In genomic region chr15:49814709-49815108, GRCh38 we compare ENCODE assay signal across 18 cellular contexts.
DNase-seq lines count a peak whose midpoint lies in the region; ATAC-seq lines count a peak whose summit lies in the region.
"Had no signal": no experiment of that assay in that cellular context is flagged by ENCODE, and none has a peak within 500 bp of the region (broad histone marks: within the 10 kb centered on the region; RNA-seq: fewer than 3 reads in every experiment).

No MANE protein-coding gene starts in this region.

- H3K36me3 Mint-ChIP-seq in activated naive CD8-positive, alpha-beta T cell treated with anti-CD3 and anti-CD28 coated beads, Interleukin-2, amount 10 ng/mL, durations not matched to agents 7 days and 5 days, result no peaks in the 10 kb centered on the region
- no peaks in the 10 kb centered on the region for H3K36me3 Mint-ChIP-seq in activated naive CD8-positive, alpha-beta T cell treated with anti-CD3 and anti-CD28 coated beads for 36 hours
- H3K36me3 Mint-ChIP-seq in activated T-helper 1 cell treated with anti-CD3 and anti-CD28 coated beads, Interleukin-12 subunit alpha, Interleukin-12 subunit beta, Interleukin-2, Interleukin-4 antibody, amounts not matched to agents 30 ng/mL and 10 ng/mL and 1 ng/mL, durations not matched to agents 14 hours and 24 hours and 36 hours (ENCODE audit: low read depth), result no peaks in the 10 kb centered on the region
- H3K36me3 Mint-ChIP-seq: CD14-positive monocyte had no signal

- H3K4ac ChIP-seq in mesenchymal stem cell (ENCODE audit: low read depth in 1 of 2, low read length in 2 of 2), result no peak overlapping the region

- H3K27me3 ChIP-seq in mesenchymal stem cell (ENCODE audit: control insufficient read depth in 1 of 2, insufficient read depth in 1 of 2, low read length in 2 of 2), result no peaks in the 10 kb centered on the region
- H3K27me3 ChIP-seq: MG63 had no signal

- no peak overlapping the region for H2BK5ac ChIP-seq in mesenchymal stem cell (ENCODE audit: low read depth, low read length, poor library complexity, severe bottlenecking)

- H3K4me1 ChIP-seq in mesenchymal stem cell (ENCODE audit: control insufficient read depth, insufficient read depth, low read depth, low read length), result no peaks in the 10 kb centered on the region

- H3K79me1 ChIP-seq in mesenchymal stem cell (replicated peaks; ENCODE audit: low read length, poor library complexity, severe bottlenecking), result no peaks in the 10 kb centered on the region

- intact Hi-C loops in activated T-helper 1 cell treated with anti-CD3 and anti-CD28 coated beads, Interleukin-12 subunit alpha, Interleukin-12 subunit beta, Interleukin-2, Interleukin-4 antibody, amounts not matched to agents 30 ng/mL and 10 ng/mL and 1 ng/mL, durations not matched to agents 14 hours and 24 hours and 36 hours (cut with micrococcal nuclease), result no loop called here

- peaks cover 7% of the 10 kb centered on the region for H3K9me3 ChIP-seq in mesenchymal stem cell (ENCODE audit: control insufficient read depth, low read length)
- H3K9me3 ChIP-seq: MG63 had no signal

- no peak overlapping the region for H4K8ac ChIP-seq in mesenchymal stem cell (ENCODE audit: low read length)

- no peaks in the 10 kb centered on the region for H3K36me3 ChIP-seq in mesenchymal stem cell (ENCODE audit: control insufficient read depth in 1 of 2, insufficient read depth in 2 of 2, low read depth in 1 of 2, low read length in 2 of 2)
- H3K36me3 ChIP-seq: MG63 had no signal

- ATAC-seq in activated naive CD8-positive, alpha-beta T cell treated with anti-CD3 and anti-CD28 coated beads, Interleukin-2, amount 10 ng/mL, durations not matched to agents 7 days and 5 days (ENCODE audit: low read depth), result peak; percentile 18
- ATAC-seq: HCT116, Panc1 had no signal

- no peak overlapping the region for H4K91ac ChIP-seq in mesenchymal stem cell (ENCODE audit: low read length)

- DNase-seq in activated naive CD8-positive, alpha-beta T cell treated with anti-CD3 and anti-CD28 coated beads, Interleukin-2, amount 10 ng/mL, durations not matched to agents 7 days and 5 days, result no peak
- DNase-seq in activated naive CD8-positive, alpha-beta T cell treated with anti-CD3 and anti-CD28 coated beads for 36 hours, result no peak
- peak; percentile 5 for DNase-seq in Jurkat, Clone E6-1 (ENCODE audit: low read depth, low spot score)
- DNase-seq in NCI-H460 (ENCODE audit: extremely low read depth, low read depth) (peak; percentile 97), mesenchymal stem cell (peak; percentile 74), NCI-H1048 (lab: John Stamatoyannopoulos, UW) (no peak)
- no peak for DNase-seq in activated T-helper 1 cell treated with anti-CD3 and anti-CD28 coated beads, Interleukin-12 subunit alpha, Interleukin-12 subunit beta, Interleukin-2, Interleukin-4 antibody, amounts not matched to agents 30 ng/mL and 10 ng/mL and 1 ng/mL, durations not matched to agents 14 hours and 24 hours and 36 hours (ENCODE audit: low spot score)
- DNase-seq in effector CD8-positive, alpha-beta T cell (lab: John Stamatoyannopoulos, UW), result no peak
- DNase-seq: COR-L47, DMS79, MG63, NCI-H1417 treated with DMSO at 0.1 percent for 48 hours, NCI-H2081, NCI-H526 treated with DMSO at 0.1 percent for 48 hours, SIG-M5 had no signal

- WGBS in mesenchymal stem cell, result 80% methylated on average over 1 of the region's 1 CpG

- H3K27ac ChIP-seq in mesenchymal stem cell (ENCODE audit: low read length, poor library complexity, severe bottlenecking), result no peak overlapping the region

- H3K4me1 Mint-ChIP-seq in activated naive CD8-positive, alpha-beta T cell treated with anti-CD3 and anti-CD28 coated beads, Interleukin-2, amount 10 ng/mL, durations not matched to agents 7 days and 5 days, result peaks cover 11% of the 10 kb centered on the region
- peaks cover 14% of the 10 kb centered on the region for H3K4me1 Mint-ChIP-seq in activated naive CD8-positive, alpha-beta T cell treated with anti-CD3 and anti-CD28 coated beads for 36 hours
- H3K4me1 Mint-ChIP-seq in activated T-helper 1 cell treated with anti-CD3 and anti-CD28 coated beads, Interleukin-12 subunit alpha, Interleukin-12 subunit beta, Interleukin-2, Interleukin-4 antibody, amounts not matched to agents 30 ng/mL and 10 ng/mL and 1 ng/mL, durations not matched to agents 14 hours and 24 hours and 36 hours (ENCODE audit: low read depth), result peaks cover 14% of the 10 kb centered on the region

- H3K27me3 Mint-ChIP-seq in activated naive CD8-positive, alpha-beta T cell treated with anti-CD3 and anti-CD28 coated beads, Interleukin-2, amount 10 ng/mL, durations not matched to agents 7 days and 5 days, result peaks cover 8% of the 10 kb centered on the region
- peaks cover 16% of the 10 kb centered on the region for H3K27me3 Mint-ChIP-seq in activated naive CD8-positive, alpha-beta T cell treated with anti-CD3 and anti-CD28 coated beads for 36 hours
- H3K27me3 Mint-ChIP-seq in activated T-helper 1 cell treated with anti-CD3 and anti-CD28 coated beads, Interleukin-12 subunit alpha, Interleukin-12 subunit beta, Interleukin-2, Interleukin-4 antibody, amounts not matched to agents 30 ng/mL and 10 ng/mL and 1 ng/mL, durations not matched to agents 14 hours and 24 hours and 36 hours (ENCODE audit: insufficient read depth), result peaks cover 7% of the 10 kb centered on the region

- no peak overlapping the region for H3K9ac ChIP-seq in mesenchymal stem cell (ENCODE audit: low read length)

- H3K4me3 Mint-ChIP-seq in activated naive CD8-positive, alpha-beta T cell treated with anti-CD3 and anti-CD28 coated beads, Interleukin-2, amount 10 ng/mL, durations not matched to agents 7 days and 5 days, result no peak overlapping the region
- H3K4me3 Mint-ChIP-seq in activated naive CD8-positive, alpha-beta T cell treated with anti-CD3 and anti-CD28 coated beads for 36 hours, result no peak overlapping the region
- H3K4me3 Mint-ChIP-seq in activated T-helper 1 cell treated with anti-CD3 and anti-CD28 coated beads, Interleukin-12 subunit alpha, Interleukin-12 subunit beta, Interleukin-2, Interleukin-4 antibody, amounts not matched to agents 30 ng/mL and 10 ng/mL and 1 ng/mL, durations not matched to agents 14 hours and 24 hours and 36 hours, result no peak overlapping the region
- H3K4me3 Mint-ChIP-seq: CD14-positive monocyte had no signal

- H3K14ac ChIP-seq in mesenchymal stem cell (ENCODE audit: low read length in 2 of 2), result no peak overlapping the region

- no peak overlapping the region for H2AFZ ChIP-seq in mesenchymal stem cell (ENCODE audit: low read depth, low read length)

- no peak overlapping the region for H2BK15ac ChIP-seq in mesenchymal stem cell (ENCODE audit: low read depth, poor library complexity, severe bottlenecking)

- no peak overlapping the region for H2AK5ac ChIP-seq in mesenchymal stem cell (ENCODE audit: low read length, severe bottlenecking)

- H3K27ac Mint-ChIP-seq in activated naive CD8-positive, alpha-beta T cell treated with anti-CD3 and anti-CD28 coated beads, Interleukin-2, amount 10 ng/mL, durations not matched to agents 7 days and 5 days, result no peak overlapping the region
- no peak overlapping the region for H3K27ac Mint-ChIP-seq in activated naive CD8-positive, alpha-beta T cell treated with anti-CD3 and anti-CD28 coated beads for 36 hours
- H3K27ac Mint-ChIP-seq in activated T-helper 1 cell treated with anti-CD3 and anti-CD28 coated beads, Interleukin-12 subunit alpha, Interleukin-12 subunit beta, Interleukin-2, Interleukin-4 antibody, amounts not matched to agents 30 ng/mL and 10 ng/mL and 1 ng/mL, durations not matched to agents 14 hours and 24 hours and 36 hours, result no peak overlapping the region
- H3K27ac Mint-ChIP-seq: CD14-positive monocyte had no signal

- no peaks in the 10 kb centered on the region for H3K9me3 Mint-ChIP-seq in activated naive CD8-positive, alpha-beta T cell treated with anti-CD3 and anti-CD28 coated beads, Interleukin-2, amount 10 ng/mL, durations not matched to agents 7 days and 5 days
- no peaks in the 10 kb centered on the region for H3K9me3 Mint-ChIP-seq in activated naive CD8-positive, alpha-beta T cell treated with anti-CD3 and anti-CD28 coated beads for 36 hours
- H3K9me3 Mint-ChIP-seq in activated T-helper 1 cell treated with anti-CD3 and anti-CD28 coated beads, Interleukin-12 subunit alpha, Interleukin-12 subunit beta, Interleukin-2, Interleukin-4 antibody, amounts not matched to agents 30 ng/mL and 10 ng/mL and 1 ng/mL, durations not matched to agents 14 hours and 24 hours and 36 hours, result peaks cover 9% of the 10 kb centered on the region

- no peak overlapping the region for H2BK120ac ChIP-seq in mesenchymal stem cell (ENCODE audit: low read depth, low read length)

- H3K23ac ChIP-seq in mesenchymal stem cell (ENCODE audit: low read length in 2 of 2), result no peak overlapping the region

- H3K4me3 ChIP-seq in Jurkat, Clone E6-1 (ENCODE audit: low read length), result no peak overlapping the region
- no peak overlapping the region for H3K4me3 ChIP-seq in mesenchymal stem cell (ENCODE audit: insufficient read depth in 1 of 2, low read depth in 1 of 2, low read length in 2 of 2)
- H3K4me3 ChIP-seq: MG63 had no signal

- H2BK12ac ChIP-seq in mesenchymal stem cell (ENCODE audit: low read length in 2 of 2), result no peak overlapping the region

- POLR2A ChIA-PET in activated naive CD8-positive, alpha-beta T cell treated with anti-CD3 and anti-CD28 coated beads, Interleukin-2, amount 10 ng/mL, durations not matched to agents 7 days and 5 days (lab: Charles Lee), result no interaction called here

- no peak overlapping the region for H3K4me2 ChIP-seq in mesenchymal stem cell (ENCODE audit: low read length, poor library complexity, severe bottlenecking)

- H3K18ac ChIP-seq in mesenchymal stem cell (ENCODE audit: low read depth in 1 of 2, low read length in 2 of 2), result no peak overlapping the region

Comparison
In these comparisons a context has a peak if more than half of its experiments do, and no peak if none do; other contexts are left out.
1. DNase-seq: peak in Jurkat, Clone E6-1 (single experiment), NCI-H460 (single experiment) and mesenchymal stem cell (single experiment); none in activated naive CD8-positive, alpha-beta T cell treated with anti-CD3 and anti-CD28 coated beads, Interleukin-2, amount 10 ng/mL, durations not matched to agents 7 days and 5 days (single experiment), activated naive CD8-positive, alpha-beta T cell treated with anti-CD3 and anti-CD28 coated beads for 36 hours (single experiment), NCI-H1048 (single experiment), activated T-helper 1 cell treated with anti-CD3 and anti-CD28 coated beads, Interleukin-12 subunit alpha, Interleukin-12 subunit beta, Interleukin-2, Interleukin-4 antibody, amounts not matched to agents 30 ng/mL and 10 ng/mL and 1 ng/mL, durations not matched to agents 14 hours and 24 hours and 36 hours (single experiment) and effector CD8-positive, alpha-beta T cell (single experiment).